Comparison of ENCODE assay signal across 1 cellular context in the genomic region with DNA sequence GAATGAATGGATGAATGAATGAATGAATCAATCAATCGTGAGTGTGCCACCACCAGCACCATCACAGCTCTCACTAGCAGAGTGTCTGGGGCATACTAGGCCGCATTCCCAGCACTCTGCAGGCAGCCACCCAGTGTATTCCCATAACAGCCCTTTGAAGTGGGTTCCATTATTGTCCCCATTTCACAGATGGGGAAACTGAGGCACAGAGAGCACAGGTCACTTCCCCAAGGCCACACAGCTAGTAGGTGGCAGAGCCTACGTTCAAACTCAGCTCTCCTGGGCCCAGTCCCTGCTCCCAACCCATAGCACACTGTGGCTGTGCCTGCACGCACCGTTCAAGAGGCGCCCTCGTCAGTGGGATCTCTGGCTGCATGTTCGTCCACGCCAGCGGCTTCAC.
TF ChIP-seq lines count a peak whose summit lies in the region.

No MANE protein-coding gene starts in this region.

TF ChIP-seq in K562, 482 proteins besides CTCF, POLR2A, EP300 and RAD21 (continued from another document):
- no peak for TF ChIP-seq GMEB1 (CRISPR knock-in tag; IDR thresholded peaks at IDR 0.05)
- no peak for TF ChIP-seq ZNF23 (CRISPR knock-in tag; IDR thresholded peaks at IDR 0.05)
- TF ChIP-seq ADNP (tag; IDR thresholded peaks at IDR 0.05): peak; percentile 85; the same call in 1 of the 2 replicates
- no peak for TF ChIP-seq MCM5 (IDR thresholded peaks at IDR 0.05; ENCODE audit: low read depth)
- no peak for TF ChIP-seq POLR2AphosphoS2 (IDR thresholded peaks at IDR 0.05; ENCODE audit: low read length)
- TF ChIP-seq, protein P1, sequence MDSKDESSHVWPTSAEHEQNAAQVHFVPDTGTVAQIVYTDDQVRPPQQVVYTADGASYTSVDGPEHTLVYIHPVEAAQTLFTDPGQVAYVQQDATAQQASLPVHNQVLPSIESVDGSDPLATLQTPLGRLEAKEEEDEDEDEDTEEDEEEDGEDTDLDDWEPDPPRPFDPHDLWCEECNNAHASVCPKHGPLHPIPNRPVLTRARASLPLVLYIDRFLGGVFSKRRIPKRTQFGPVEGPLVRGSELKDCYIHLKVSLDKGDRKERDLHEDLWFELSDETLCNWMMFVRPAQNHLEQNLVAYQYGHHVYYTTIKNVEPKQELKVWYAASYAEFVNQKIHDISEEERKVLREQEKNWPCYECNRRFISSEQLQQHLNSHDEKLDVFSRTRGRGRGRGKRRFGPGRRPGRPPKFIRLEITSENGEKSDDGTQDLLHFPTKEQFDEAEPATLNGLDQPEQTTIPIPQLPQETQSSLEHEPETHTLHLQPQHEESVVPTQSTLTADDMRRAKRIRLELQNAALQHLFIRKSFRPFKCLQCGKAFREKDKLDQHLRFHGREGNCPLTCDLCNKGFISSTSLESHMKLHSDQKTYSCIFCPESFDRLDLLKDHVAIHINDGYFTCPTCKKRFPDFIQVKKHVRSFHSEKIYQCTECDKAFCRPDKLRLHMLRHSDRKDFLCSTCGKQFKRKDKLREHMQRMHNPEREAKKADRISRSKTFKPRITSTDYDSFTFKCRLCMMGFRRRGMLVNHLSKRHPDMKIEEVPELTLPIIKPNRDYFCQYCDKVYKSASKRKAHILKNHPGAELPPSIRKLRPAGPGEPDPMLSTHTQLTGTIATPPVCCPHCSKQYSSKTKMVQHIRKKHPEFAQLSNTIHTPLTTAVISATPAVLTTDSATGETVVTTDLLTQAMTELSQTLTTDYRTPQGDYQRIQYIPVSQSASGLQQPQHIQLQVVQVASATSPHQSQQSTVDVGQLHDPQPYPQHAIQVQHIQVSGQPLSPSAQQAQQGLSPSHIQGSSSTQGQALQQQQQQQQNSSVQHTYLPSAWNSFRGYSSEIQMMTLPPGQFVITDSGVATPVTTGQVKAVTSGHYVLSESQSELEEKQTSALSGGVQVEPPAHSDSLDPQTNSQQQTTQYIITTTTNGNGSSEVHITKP (IDR thresholded peaks at IDR 0.05; ENCODE audit: partially characterized antibody): no peak
- TF ChIP-seq MLLT1 (IDR thresholded peaks at IDR 0.05): no peak
- TF ChIP-seq FOXM1 (IDR thresholded peaks at IDR 0.05; ENCODE audit: low read depth): no peak
- TF ChIP-seq FOXM1 (CRISPR knock-in tag; IDR thresholded peaks at IDR 0.05; ENCODE audit: low read depth): no peak
- TF ChIP-seq, protein P2, sequence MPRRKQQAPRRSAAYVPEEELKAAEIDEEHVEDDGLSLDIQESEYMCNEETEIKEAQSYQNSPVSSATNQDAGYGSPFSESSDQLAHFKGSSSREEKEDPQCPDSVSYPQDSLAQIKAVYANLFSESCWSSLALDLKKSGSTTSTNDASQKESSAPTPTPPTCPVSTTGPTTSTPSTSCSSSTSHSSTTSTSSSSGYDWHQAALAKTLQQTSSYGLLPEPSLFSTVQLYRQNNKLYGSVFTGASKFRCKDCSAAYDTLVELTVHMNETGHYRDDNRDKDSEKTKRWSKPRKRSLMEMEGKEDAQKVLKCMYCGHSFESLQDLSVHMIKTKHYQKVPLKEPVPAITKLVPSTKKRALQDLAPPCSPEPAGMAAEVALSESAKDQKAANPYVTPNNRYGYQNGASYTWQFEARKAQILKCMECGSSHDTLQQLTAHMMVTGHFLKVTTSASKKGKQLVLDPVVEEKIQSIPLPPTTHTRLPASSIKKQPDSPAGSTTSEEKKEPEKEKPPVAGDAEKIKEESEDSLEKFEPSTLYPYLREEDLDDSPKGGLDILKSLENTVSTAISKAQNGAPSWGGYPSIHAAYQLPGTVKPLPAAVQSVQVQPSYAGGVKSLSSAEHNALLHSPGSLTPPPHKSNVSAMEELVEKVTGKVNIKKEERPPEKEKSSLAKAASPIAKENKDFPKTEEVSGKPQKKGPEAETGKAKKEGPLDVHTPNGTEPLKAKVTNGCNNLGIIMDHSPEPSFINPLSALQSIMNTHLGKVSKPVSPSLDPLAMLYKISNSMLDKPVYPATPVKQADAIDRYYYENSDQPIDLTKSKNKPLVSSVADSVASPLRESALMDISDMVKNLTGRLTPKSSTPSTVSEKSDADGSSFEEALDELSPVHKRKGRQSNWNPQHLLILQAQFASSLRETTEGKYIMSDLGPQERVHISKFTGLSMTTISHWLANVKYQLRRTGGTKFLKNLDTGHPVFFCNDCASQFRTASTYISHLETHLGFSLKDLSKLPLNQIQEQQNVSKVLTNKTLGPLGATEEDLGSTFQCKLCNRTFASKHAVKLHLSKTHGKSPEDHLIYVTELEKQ (CRISPR knock-in tag; IDR thresholded peaks at IDR 0.05): no peak
- peak; percentile 86 for TF ChIP-seq ZNF24 (IDR thresholded peaks at IDR 0.05)
- TF ChIP-seq ZZZ3 (IDR thresholded peaks at IDR 0.05): no peak
TF ChIP-seq in K562: peak in this region for 3.
